In the genomic region with DNA sequence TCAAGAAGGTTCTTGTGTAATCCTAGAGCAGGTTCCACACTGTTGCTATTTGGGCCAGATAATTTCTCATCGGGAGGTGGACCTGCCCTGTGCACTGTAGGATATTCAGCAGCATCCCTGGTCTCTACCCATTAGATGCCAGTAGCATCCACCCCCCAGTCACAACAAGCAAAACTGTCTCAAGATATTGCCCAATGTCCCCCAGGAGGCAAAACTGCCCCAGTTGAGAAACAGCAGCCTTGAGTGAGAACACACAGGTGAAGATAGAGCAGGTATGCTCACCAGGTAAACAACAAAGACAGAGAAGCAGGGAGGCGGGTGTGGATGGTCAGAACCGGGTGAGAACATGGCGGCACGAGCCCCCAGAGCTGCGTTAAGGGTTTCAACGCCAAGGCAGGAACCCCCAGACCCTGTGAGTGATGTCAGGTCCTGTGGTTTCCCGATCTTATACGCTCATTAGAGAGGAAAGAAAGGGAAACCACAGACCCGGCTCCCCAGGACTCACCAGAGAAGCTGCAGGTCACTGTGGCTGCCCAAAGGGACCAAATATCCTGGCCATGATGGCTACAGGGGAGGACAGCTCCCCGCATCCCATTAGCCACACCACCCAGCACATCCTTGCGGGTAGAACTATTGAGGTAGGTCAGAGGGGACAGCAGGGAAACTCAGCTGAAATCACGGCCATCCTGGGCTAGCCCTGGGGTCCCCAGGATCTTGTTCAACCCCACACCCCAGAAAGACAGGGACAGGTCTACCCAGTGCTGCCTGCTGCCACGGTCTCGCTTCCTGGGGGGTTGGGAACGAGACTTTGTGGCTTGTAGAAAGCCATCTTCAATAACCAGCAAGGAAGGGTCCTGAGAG, we compare ENCODE assay signal across 1 cellular context.
A peak's percentile ranks its signal among the peaks of the same experiment; 100 is the strongest.
TF ChIP-seq lines count a peak whose summit lies in the region.

No MANE protein-coding gene starts in this region.

TF ChIP-seq in IMR-90, 13 proteins besides CTCF, POLR2A, EP300 and RAD21:
- TF ChIP-seq NFE2L2 (IDR thresholded peaks at IDR 0.05; ENCODE audit: low read depth, low read length), result no peak
- no peak for TF ChIP-seq MXI1 (IDR thresholded peaks at IDR 0.05; ENCODE audit: borderline replicate concordance, low read depth, low read length)
- no peak for TF ChIP-seq USF2 (IDR thresholded peaks at IDR 0.05; ENCODE audit: low read depth, low read length)
- TF ChIP-seq CHD1 (IDR thresholded peaks at IDR 0.05; ENCODE audit: low read depth, low read length), result no peak
- TF ChIP-seq CEBPB (IDR thresholded peaks at IDR 0.05; ENCODE audit: low read depth, low read length), result peak; percentile 49
- TF ChIP-seq RFX5 (IDR thresholded peaks at IDR 0.05; ENCODE audit: low read depth, low read length), result no peak
